8 cellular contexts compared by ENCODE assay signal in genomic region chr2:110865188-110865587, GRCh38.
A peak's percentile ranks its signal among the peaks of the same experiment; 100 is the strongest.
DNase-seq lines count a peak whose midpoint lies in the region; ATAC-seq, FAIRE-seq and TF ChIP-seq lines count a peak whose summit lies in the region.

No MANE protein-coding gene starts in this region.

- peaks cover 18% of the 10 kb centered on the region for H3K4me1 ChIP-seq in CD8-positive, alpha-beta T cell (ENCODE audit: insufficient read depth, low read length)

- peak overlapping the region; percentile 3 for H3K27ac Mint-ChIP-seq in CD8-positive, alpha-beta T cell
- H3K27ac Mint-ChIP-seq in activated CD4-positive, alpha-beta memory T cell treated with anti-CD3 and anti-CD28 coated beads, Interleukin-2, amount 10 ng/mL, durations not matched to agents 7 days and 5 days: peak overlapping the region; percentile 81

- H3K36me3 ChIP-seq in CD8-positive, alpha-beta T cell (ENCODE audit: insufficient read depth, low read length): no peaks in the 10 kb centered on the region

- no peak overlapping the region for H3K4me3 ChIP-seq in CD8-positive, alpha-beta T cell (ENCODE audit: low read depth, low read length)

- no peaks in the 10 kb centered on the region for H3K36me3 Mint-ChIP-seq in CD8-positive, alpha-beta T cell
- no peaks in the 10 kb centered on the region for H3K36me3 Mint-ChIP-seq in activated CD4-positive, alpha-beta memory T cell treated with anti-CD3 and anti-CD28 coated beads, Interleukin-2, amount 10 ng/mL, durations not matched to agents 7 days and 5 days (ENCODE audit: low read depth)

- no peaks in the 10 kb centered on the region for H3K9me3 ChIP-seq in CD8-positive, alpha-beta T cell (ENCODE audit: low read length)

- TF ChIP-seq CTCF in CD8-positive, alpha-beta T cell (IDR thresholded peaks at IDR 0.05): no peak

- POLR2A ChIA-PET in CD8-positive, alpha-beta T cell (lab: Charles Lee): no interaction called here
- POLR2A ChIA-PET in activated CD4-positive, alpha-beta memory T cell treated with anti-CD3 and anti-CD28 coated beads, Interleukin-2, amount 10 ng/mL, durations not matched to agents 7 days and 5 days (lab: Charles Lee): interaction anchor here (1.0 kb wide), 1 partner anchor 256 kb away, joined by 3 read pairs; the partner anchor contains the start of gene BCL2L11

- intact Hi-C loops in CD8-positive, alpha-beta T cell (cut with DNase I, micrococcal nuclease): loop anchor here in 1 of 2 experiments (5.0 kb wide), 1 partner anchor 33 kb away; no protein-coding TSS in a partner anchor

- peak overlapping the region; percentile 47 for H3K4me3 Mint-ChIP-seq in CD8-positive, alpha-beta T cell
- H3K4me3 Mint-ChIP-seq in activated CD4-positive, alpha-beta memory T cell treated with anti-CD3 and anti-CD28 coated beads, Interleukin-2, amount 10 ng/mL, durations not matched to agents 7 days and 5 days: peak overlapping the region; percentile 53

- peak; percentile 44 for ATAC-seq in CD8-positive, alpha-beta T cell
- peak; percentile 94 for ATAC-seq in GM19023 (IDR thresholded peaks at IDR 0.05; ENCODE audit: unreplicated experiment)
- peak; percentile 66 for ATAC-seq in HG02970 (IDR thresholded peaks at IDR 0.05; ENCODE audit: low FRiP score, unreplicated experiment)

- H3K27me3 ChIP-seq in CD8-positive, alpha-beta T cell (ENCODE audit: insufficient read depth, low read length): no peaks in the 10 kb centered on the region

- FAIRE-seq in urothelium cell line (lab: Jason Lieb, UNC): no peak

- H3K27me3 Mint-ChIP-seq in CD8-positive, alpha-beta T cell (ENCODE audit: low read depth): no peaks in the 10 kb centered on the region
- peaks cover 38% of the 10 kb centered on the region for H3K27me3 Mint-ChIP-seq in activated CD4-positive, alpha-beta memory T cell treated with anti-CD3 and anti-CD28 coated beads, Interleukin-2, amount 10 ng/mL, durations not matched to agents 7 days and 5 days

- H3K9me3 Mint-ChIP-seq in CD8-positive, alpha-beta T cell: no peaks in the 10 kb centered on the region
- no peaks in the 10 kb centered on the region for H3K9me3 Mint-ChIP-seq in activated CD4-positive, alpha-beta memory T cell treated with anti-CD3 and anti-CD28 coated beads, Interleukin-2, amount 10 ng/mL, durations not matched to agents 7 days and 5 days

- CTCF ChIA-PET in CD8-positive, alpha-beta T cell (lab: Charles Lee): no interaction called here
- CTCF ChIA-PET in activated CD4-positive, alpha-beta memory T cell treated with anti-CD3 and anti-CD28 coated beads, Interleukin-2, amount 10 ng/mL, durations not matched to agents 7 days and 5 days (lab: Charles Lee): interaction anchor here (0.9 kb wide), 1 partner anchor 12 kb away, joined by 3 read pairs; no protein-coding TSS in a partner anchor

- peaks cover 35% of the 10 kb centered on the region for H3K4me1 Mint-ChIP-seq in CD8-positive, alpha-beta T cell (ENCODE audit: low read depth)
- peaks cover 70% of the 10 kb centered on the region for H3K4me1 Mint-ChIP-seq in activated CD4-positive, alpha-beta memory T cell treated with anti-CD3 and anti-CD28 coated beads, Interleukin-2, amount 10 ng/mL, durations not matched to agents 7 days and 5 days

- DNase-seq in CD8-positive, alpha-beta T cell: no peak
- DNase-seq in activated CD4-positive, alpha-beta memory T cell treated with anti-CD3 and anti-CD28 coated beads, Interleukin-2, amount 10 ng/mL, durations not matched to agents 7 days and 5 days: no peak
- DNase-seq in DMS79 treated with DMSO at 0.1 percent for 48 hours (lab: John Stamatoyannopoulos, UW) (no peak), urothelium cell line (ENCODE audit: low spot score) (no peak), GDM1 (lab: John Stamatoyannopoulos, UW) (no peak), OCI-M1 (lab: John Stamatoyannopoulos, UW) (no peak)

- no peak overlapping the region for H3K27ac ChIP-seq in CD8-positive, alpha-beta T cell (ENCODE audit: low read depth, low read length)

Comparison
In these comparisons a context has a peak if more than half of its experiments do, and no peak if none do; other contexts are left out.
1. ATAC-seq: peak in every context shown above with its lines; median percentile 94 in GM19023; 66 in HG02970; 44 in CD8-positive, alpha-beta T cell.